ENCODE assay signal across 8 cellular contexts in genomic region chrX:153381684-153382532, GRCh38. TPM values are rescaled to one million over a fixed set of nuclear protein-coding genes. Genes with fewer than 3 reads are reported as not detected.
DNase-seq lines count a peak whose midpoint lies in the region; ATAC-seq and TF ChIP-seq lines count a peak whose summit lies in the region.

No MANE protein-coding gene starts in this region.

- no peaks in the 10 kb centered on the region for H3K36me3 Mint-ChIP-seq in effector memory CD8-positive, alpha-beta T cell (ENCODE audit: insufficient read depth)
- no peaks in the 10 kb centered on the region for H3K36me3 Mint-ChIP-seq in natural killer cell treated with Interleukin-12 subunit alpha and Interleukin-12 subunit beta and Interleukin-15 and Interleukin-18, amount 100 ng/mL, for 72 hours

- no peaks in the 10 kb centered on the region for H3K4me1 Mint-ChIP-seq in effector memory CD8-positive, alpha-beta T cell (ENCODE audit: low read depth in 2 of 2)
- H3K4me1 Mint-ChIP-seq in natural killer cell treated with Interleukin-12 subunit alpha and Interleukin-12 subunit beta and Interleukin-15 and Interleukin-18, amount 100 ng/mL, for 72 hours (ENCODE audit: low read depth in 2 of 2) = no peaks in the 10 kb centered on the region

- TF ChIP-seq CTCF in GM10266 (IDR thresholded peaks at IDR 0.05; ENCODE audit: control insufficient read depth, insufficient read depth, low read depth, missing control alignments) = no peak

- no peaks in the 10 kb centered on the region for H3K9me3 Mint-ChIP-seq in effector memory CD8-positive, alpha-beta T cell
- no peaks in the 10 kb centered on the region for H3K9me3 Mint-ChIP-seq in natural killer cell treated with Interleukin-12 subunit alpha and Interleukin-12 subunit beta and Interleukin-15 and Interleukin-18, amount 100 ng/mL, for 72 hours

- H3K27me3 Mint-ChIP-seq in effector memory CD8-positive, alpha-beta T cell = no peaks in the 10 kb centered on the region
- peaks cover 0 to 3% of the 10 kb centered on the region in 2 donors for H3K27me3 Mint-ChIP-seq in natural killer cell treated with Interleukin-12 subunit alpha and Interleukin-12 subunit beta and Interleukin-15 and Interleukin-18, amount 100 ng/mL, for 72 hours

- H3K4me3 Mint-ChIP-seq in effector memory CD8-positive, alpha-beta T cell = no peak overlapping the region
- H3K4me3 Mint-ChIP-seq in natural killer cell treated with Interleukin-12 subunit alpha and Interleukin-12 subunit beta and Interleukin-15 and Interleukin-18, amount 100 ng/mL, for 72 hours = no peak overlapping the region

- peak; percentile 54 for ATAC-seq in effector memory CD8-positive, alpha-beta T cell (replicated peaks)
- peak; percentile 58 to 82 for ATAC-seq in natural killer cell treated with Interleukin-12 subunit alpha and Interleukin-12 subunit beta and Interleukin-15 and Interleukin-18, amount 100 ng/mL, for 72 hours
- no peak for ATAC-seq in GM18867 (IDR thresholded peaks at IDR 0.05; ENCODE audit: unreplicated experiment)

- no peak overlapping the region for H3K27ac Mint-ChIP-seq in effector memory CD8-positive, alpha-beta T cell
- H3K27ac Mint-ChIP-seq in natural killer cell treated with Interleukin-12 subunit alpha and Interleukin-12 subunit beta and Interleukin-15 and Interleukin-18, amount 100 ng/mL, for 72 hours = no peak overlapping the region

- DNase-seq in DMS153 (lab: John Stamatoyannopoulos, UW) (peak; percentile 77), HT1080 (ENCODE audit: low read depth) (peak; percentile 39), RPMI8226 (peak; percentile 68), cerebellum (ENCODE audit: low spot score) (no peak), GM10266 (ENCODE audit: extremely low spot score) (no peak)
- DNase-seq in effector memory CD8-positive, alpha-beta T cell = no peak
- no peak for DNase-seq in natural killer cell treated with Interleukin-12 subunit alpha and Interleukin-12 subunit beta and Interleukin-15 and Interleukin-18, amount 100 ng/mL, for 72 hours (ENCODE audit: low spot score)

RNA-seq across cellular contexts. Expression of gene PNMA6E, which starts 19.2 kb away (rescaled TPM):
- 0.03 TPM in 1 of 2 replicates, not detected in the other for total RNA-seq in HT1080 (2014; rRNA removed; shearing (Covaris generic))
- not detected in 2 replicates for polyA plus RNA-seq in HT1080 (2015; cell fraction: cytosol; rRNA removed)
- polyA plus RNA-seq in HT1080 (2015; cell fraction: nucleus; rRNA removed) = not detected in 2 replicates
- total RNA-seq in natural killer cell treated with Interleukin-12 subunit alpha and Interleukin-12 subunit beta and Interleukin-15 and Interleukin-18, amount 100 ng/mL, for 72 hours = not detected
- total RNA-seq in cerebellum = not detected

RNA-seq across cellular contexts. Expression of gene ZFP92, which starts 29.4 kb away (rescaled TPM):
- total RNA-seq in HT1080 (2014; rRNA removed; shearing (Covaris generic)) = 0.08 and 0.10 TPM in 2 replicates
- 0.03 and 0.07 TPM in 2 replicates for polyA plus RNA-seq in HT1080 (2015; cell fraction: cytosol; rRNA removed)
- polyA plus RNA-seq in HT1080 (2015; cell fraction: nucleus; rRNA removed) = 0.03 TPM in 1 of 2 replicates, not detected in the other
- 1 to 10 TPM; 2.1 to 3.3 TPM for total RNA-seq in natural killer cell treated with Interleukin-12 subunit alpha and Interleukin-12 subunit beta and Interleukin-15 and Interleukin-18, amount 100 ng/mL, for 72 hours
- 1.5 TPM for total RNA-seq in cerebellum

RNA-seq across cellular contexts. Expression of gene ZNF275, which starts 48.0 kb away (rescaled TPM):
- 5.0 and 7.1 TPM in 2 replicates for total RNA-seq in HT1080 (2014; rRNA removed; shearing (Covaris generic))
- polyA plus RNA-seq in HT1080 (2015; cell fraction: cytosol; rRNA removed) = 6.4 and 8.7 TPM in 2 replicates
- 7.3 and 7.5 TPM in 2 replicates for polyA plus RNA-seq in HT1080 (2015; cell fraction: nucleus; rRNA removed)
- total RNA-seq in natural killer cell treated with Interleukin-12 subunit alpha and Interleukin-12 subunit beta and Interleukin-15 and Interleukin-18, amount 100 ng/mL, for 72 hours = 10 to 100 TPM; 13.2 to 15.1 TPM
- total RNA-seq in cerebellum = 12.2 TPM

Comparison
In these comparisons a context has a peak if more than half of its experiments do, and no peak if none do; other contexts are left out.
1. DNase-seq: peak in DMS153 (single experiment), HT1080 (single experiment) and RPMI8226 (single experiment); none in effector memory CD8-positive, alpha-beta T cell (0 of 3), natural killer cell treated with Interleukin-12 subunit alpha and Interleukin-12 subunit beta and Interleukin-15 and Interleukin-18, amount 100 ng/mL, for 72 hours (single experiment), cerebellum (single experiment) and GM10266 (single experiment).